8 cellular contexts compared by ENCODE assay signal in the genomic region with DNA sequence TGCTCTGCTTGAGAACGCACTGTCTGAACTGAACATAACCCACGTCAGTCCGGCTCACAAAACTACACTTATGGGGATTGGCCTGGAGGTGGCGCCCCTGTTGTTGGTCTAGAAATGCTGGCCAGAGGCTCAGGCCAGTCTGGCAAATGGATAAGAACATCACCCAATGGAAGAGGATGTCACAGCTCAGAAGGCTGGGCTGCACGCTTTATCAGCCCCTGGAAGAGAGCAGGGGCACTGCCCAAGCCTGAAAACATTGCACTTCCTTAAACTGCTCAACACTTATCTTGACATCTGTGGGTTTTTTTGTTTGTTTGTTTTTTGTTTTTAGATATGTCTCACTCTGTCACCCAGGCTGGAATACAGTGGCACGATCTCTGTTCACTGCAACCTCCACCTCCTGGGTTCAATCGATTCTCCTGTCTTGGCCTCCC. TPM values are rescaled to one million over a fixed set of nuclear protein-coding genes. Genes with fewer than 3 reads are reported as not detected.
DNase-seq lines count a peak whose midpoint lies in the region; ATAC-seq and TF ChIP-seq lines count a peak whose summit lies in the region.

No MANE protein-coding gene starts in this region.

- no peaks in the 10 kb centered on the region for H4K20me1 ChIP-seq in Loucy (ENCODE audit: insufficient read depth, low read length, poor library complexity, severe bottlenecking)

- no peaks in the 10 kb centered on the region for H3F3A ChIP-seq in Loucy (ENCODE audit: low read depth)

- peak overlapping the region; percentile 19; the same call in 1 of the 2 replicates for H2AFZ ChIP-seq in Loucy (ENCODE audit: low read length)

- no peaks in the 10 kb centered on the region for H3K36me3 ChIP-seq in Loucy (ENCODE audit: insufficient read depth, low read length)

- no peak overlapping the region for H3K4me2 ChIP-seq in Loucy (ENCODE audit: low read depth, low read length, poor library complexity, severe bottlenecking)

- ATAC-seq in GM21717 (IDR thresholded peaks at IDR 0.05; ENCODE audit: unreplicated experiment) (peak; percentile 67), left cardiac atrium (peak; percentile 90 to 92), GM19328 (IDR thresholded peaks at IDR 0.05; ENCODE audit: unreplicated experiment) (no peak)

- H3K79me2 ChIP-seq in Loucy (ENCODE audit: insufficient read depth, low read length), result no peaks in the 10 kb centered on the region

- no peak overlapping the region for H3K9ac ChIP-seq in Loucy (ENCODE audit: low read depth, low read length, poor library complexity, severe bottlenecking)

- H3K9me3 ChIP-seq in Loucy (ENCODE audit: insufficient read depth, low read depth, low read length), result no peaks in the 10 kb centered on the region

- no peak overlapping the region for H3K4me3 ChIP-seq in Loucy (ENCODE audit: low read length, poor library complexity, severe bottlenecking)

- peak; percentile 75 for TF ChIP-seq CTCF in Loucy (conservative IDR thresholded peaks at IDR 0.05; ENCODE audit: low read length)

- intact Hi-C loops in left cardiac atrium (cut with DNase I), result no loop called here

- H3K9me2 ChIP-seq in Loucy (replicated peaks; ENCODE audit: low read depth, low read length), result no peaks in the 10 kb centered on the region

- H3K4me1 ChIP-seq in Loucy (ENCODE audit: insufficient read depth, low read length, poor library complexity, severe bottlenecking), result peaks cover 7% of the 10 kb centered on the region

- no peaks in the 10 kb centered on the region for H3K27me3 ChIP-seq in Loucy (ENCODE audit: insufficient read depth, low read length, poor library complexity, severe bottlenecking)

- DNase-seq in DMS53 treated with DMSO at 0.1 percent for 48 hours (lab: John Stamatoyannopoulos, UW; ENCODE audit: unreplicated experiment), result peak; percentile 76
- DNase-seq in SHP77 (lab: John Stamatoyannopoulos, UW), result peak; percentile 66 to 78
- peak; percentile 73 for DNase-seq in amniotic epithelial cell (ENCODE audit: low read depth)
- peak; percentile 73 for DNase-seq in left cardiac atrium
- peak; percentile 58 for DNase-seq in putamen (ENCODE audit: low spot score)

RNA-seq across cellular contexts. Expression of a gene that starts 24.8 kb away (rescaled TPM):
- 10 to 100 TPM; 84.8 to 85.2 TPM for total RNA-seq in left cardiac atrium
